ENCODE assay signal across 28 cellular contexts in the genomic region with DNA sequence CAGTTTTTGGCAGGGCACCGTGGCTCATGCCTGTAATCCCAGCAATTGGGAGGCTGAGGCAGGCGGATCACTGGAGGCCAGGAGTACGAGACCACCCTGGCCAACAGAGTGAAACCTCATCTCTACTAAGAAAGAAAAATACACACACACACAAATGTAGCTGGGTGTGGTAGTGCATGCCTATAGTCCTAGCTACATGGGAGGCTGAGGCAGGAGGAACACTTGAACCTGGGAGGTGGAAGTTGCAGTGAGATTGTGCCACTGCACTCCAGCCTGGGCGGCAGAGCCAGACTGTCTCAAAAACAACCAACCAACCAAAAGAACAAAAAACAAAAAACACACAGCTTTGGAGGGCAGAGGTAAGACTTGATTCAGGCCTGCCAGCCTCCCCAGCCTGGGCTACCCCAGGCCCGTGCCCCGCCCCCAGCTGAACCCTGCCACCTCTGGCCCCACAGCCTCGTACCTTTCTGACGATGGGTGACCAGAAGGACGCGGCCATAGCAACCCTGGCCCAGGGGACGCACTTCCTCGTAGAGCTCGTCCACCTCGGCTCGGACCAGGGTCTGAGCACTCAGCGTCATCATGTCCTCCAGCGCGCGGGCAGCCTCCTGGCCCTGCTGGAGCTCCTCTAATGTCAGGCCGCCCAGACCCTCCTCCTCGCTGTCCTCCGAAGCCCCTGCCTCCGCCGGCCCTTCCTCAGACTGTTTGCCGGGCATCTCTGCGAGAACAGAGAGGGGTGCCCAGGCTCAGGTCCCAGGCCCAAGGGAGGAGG. TPM values are rescaled to one million over a fixed set of nuclear protein-coding genes. Genes with fewer than 3 reads are reported as not detected.
"Had no signal": no experiment of that assay in that cellular context is flagged by ENCODE, and none has a peak within 500 bp of the region (broad histone marks: within the 10 kb centered on the region; RNA-seq: fewer than 3 reads in every experiment).

No MANE protein-coding gene starts in this region.

- H3K9me3 Mint-ChIP-seq: activated naive CD4-positive, alpha-beta T cell treated with anti-CD3 and anti-CD28 coated beads, Interleukin-2, amount 50 U/mL, for 72 hours; activated T-helper 17 cell treated with anti-CD3 and anti-CD28 coated beads, Interleukin-2, amount 50 U/mL, for 72 hours; central memory CD8-positive, alpha-beta T cell; effector memory CD8-positive, alpha-beta T cell; mesothelial cell of epicardium; naive thymus-derived CD8-positive, alpha-beta T cell had no signal

- H3K4me1 ChIP-seq: ascending aorta, tibial artery, uterus had no signal

- H3K27me3 ChIP-seq: ascending aorta, uterus had no signal

- H3K4me3 ChIP-seq: ascending aorta, dorsolateral prefrontal cortex, tibial artery, uterus had no signal

- H3K4me1 Mint-ChIP-seq: activated T-helper 17 cell treated with anti-CD3 and anti-CD28 coated beads, Interleukin-2, amount 50 U/mL, for 72 hours; central memory CD8-positive, alpha-beta T cell; naive thymus-derived CD8-positive, alpha-beta T cell had no signal

- H3K36me3 Mint-ChIP-seq: activated naive CD4-positive, alpha-beta T cell treated with anti-CD3 and anti-CD28 coated beads, Interleukin-2, amount 50 U/mL, for 72 hours; mesothelial cell of epicardium; naive thymus-derived CD8-positive, alpha-beta T cell had no signal

- DNase-seq: activated CD4-positive, alpha-beta T cell treated with anti-CD3 and anti-CD28 coated beads for 1 hour; activated T-cell treated with anti-CD3 and anti-CD28 coated beads, Interleukin-2, amount 50 U/mL, for 1 hour; dorsolateral prefrontal cortex; effector memory CD8-positive, alpha-beta T cell; foreskin melanocyte; islet precursor cell; nucleus accumbens; stimulated activated CD4-positive, alpha-beta T cell treated with anti-CD3 and anti-CD28 coated beads, Interleukin-2, amount 100 ng/mL, for 48 hours; stimulated activated CD8-positive, alpha-beta memory T cell treated with anti-CD3 and anti-CD28 coated beads, Interleukin-4, amount 100 ng/mL, for 48 hours; stimulated activated naive CD8-positive, alpha-beta T cell treated with anti-CD3 and anti-CD28 coated beads, Interleukin-15, Interleukin-2, amounts not matched to agents 100 U/mL and 50 U/mL, for 24 hours; T-helper 1 cell; tibial artery; uterus; WERI-Rb-1 had no signal

- H3K27ac Mint-ChIP-seq: activated naive CD4-positive, alpha-beta T cell treated with anti-CD3 and anti-CD28 coated beads, Interleukin-2, amount 50 U/mL, for 72 hours; activated T-helper 17 cell treated with anti-CD3 and anti-CD28 coated beads, Interleukin-2, amount 50 U/mL, for 72 hours; effector memory CD8-positive, alpha-beta T cell; mesothelial cell of epicardium; naive thymus-derived CD8-positive, alpha-beta T cell had no signal

- H3K27ac ChIP-seq: ascending aorta, dorsolateral prefrontal cortex, tibial artery, uterus, WERI-Rb-1 had no signal

- FAIRE-seq: colon, endothelial cell of umbilical vein, TTC549 had no signal

- H3K9me3 ChIP-seq: ascending aorta, tibial artery, uterus had no signal

- H3K4me3 Mint-ChIP-seq: activated T-helper 17 cell treated with anti-CD3 and anti-CD28 coated beads, Interleukin-2, amount 50 U/mL, for 72 hours; central memory CD8-positive, alpha-beta T cell; effector memory CD8-positive, alpha-beta T cell; mesothelial cell of epicardium; naive thymus-derived CD8-positive, alpha-beta T cell had no signal

- H3K27me3 Mint-ChIP-seq: activated T-helper 17 cell treated with anti-CD3 and anti-CD28 coated beads, Interleukin-2, amount 50 U/mL, for 72 hours had no signal

- ATAC-seq: activated naive CD4-positive, alpha-beta T cell treated with anti-CD3 and anti-CD28 coated beads, Interleukin-2, amount 50 U/mL, for 72 hours; activated T-helper 17 cell treated with anti-CD3 and anti-CD28 coated beads, Interleukin-2, amount 50 U/mL, for 72 hours; effector memory CD8-positive, alpha-beta T cell; left lobe of liver; naive thymus-derived CD8-positive, alpha-beta T cell; stimulated activated naive CD8-positive, alpha-beta T cell treated with anti-CD3 and anti-CD28 coated beads, Interleukin-15, Interleukin-2, amounts not matched to agents 100 U/mL and 50 U/mL, for 24 hours had no signal

- H3K36me3 ChIP-seq: ascending aorta, tibial artery, uterus, WERI-Rb-1 had no signal

RNA-seq across cellular contexts. Expression of gene SBK2, which starts 1.2 kb away (rescaled TPM):
- total RNA-seq: activated naive CD4-positive, alpha-beta T cell treated with anti-CD3 and anti-CD28 coated beads, Interleukin-2, amount 50 U/mL, for 72 hours; activated T-helper 17 cell treated with anti-CD3 and anti-CD28 coated beads, Interleukin-2, amount 50 U/mL, for 72 hours; ascending aorta; dorsolateral prefrontal cortex; endothelial cell of umbilical vein; esophagus mucosa; left lobe of liver; lung microvascular endothelial cell; naive thymus-derived CD8-positive, alpha-beta T cell; renal cortical epithelial cell; subcutaneous adipose tissue; uterus had no signal
- polyA plus RNA-seq: endothelial cell of umbilical vein; naive thymus-derived CD8-positive, alpha-beta T cell had no signal

RNA-seq across cellular contexts. Expression of gene SBK3, which starts 9.6 kb away (rescaled TPM):
- total RNA-seq: activated naive CD4-positive, alpha-beta T cell treated with anti-CD3 and anti-CD28 coated beads, Interleukin-2, amount 50 U/mL, for 72 hours; activated T-helper 17 cell treated with anti-CD3 and anti-CD28 coated beads, Interleukin-2, amount 50 U/mL, for 72 hours; ascending aorta; left lobe of liver; mesothelial cell of epicardium; naive thymus-derived CD8-positive, alpha-beta T cell; renal cortical epithelial cell; subcutaneous adipose tissue had no signal
- polyA plus RNA-seq: naive thymus-derived CD8-positive, alpha-beta T cell had no signal

RNA-seq across cellular contexts. Expression of gene SSC5D, which starts 47.5 kb away (rescaled TPM):
- total RNA-seq: lung microvascular endothelial cell had no signal
